In the genomic region with DNA sequence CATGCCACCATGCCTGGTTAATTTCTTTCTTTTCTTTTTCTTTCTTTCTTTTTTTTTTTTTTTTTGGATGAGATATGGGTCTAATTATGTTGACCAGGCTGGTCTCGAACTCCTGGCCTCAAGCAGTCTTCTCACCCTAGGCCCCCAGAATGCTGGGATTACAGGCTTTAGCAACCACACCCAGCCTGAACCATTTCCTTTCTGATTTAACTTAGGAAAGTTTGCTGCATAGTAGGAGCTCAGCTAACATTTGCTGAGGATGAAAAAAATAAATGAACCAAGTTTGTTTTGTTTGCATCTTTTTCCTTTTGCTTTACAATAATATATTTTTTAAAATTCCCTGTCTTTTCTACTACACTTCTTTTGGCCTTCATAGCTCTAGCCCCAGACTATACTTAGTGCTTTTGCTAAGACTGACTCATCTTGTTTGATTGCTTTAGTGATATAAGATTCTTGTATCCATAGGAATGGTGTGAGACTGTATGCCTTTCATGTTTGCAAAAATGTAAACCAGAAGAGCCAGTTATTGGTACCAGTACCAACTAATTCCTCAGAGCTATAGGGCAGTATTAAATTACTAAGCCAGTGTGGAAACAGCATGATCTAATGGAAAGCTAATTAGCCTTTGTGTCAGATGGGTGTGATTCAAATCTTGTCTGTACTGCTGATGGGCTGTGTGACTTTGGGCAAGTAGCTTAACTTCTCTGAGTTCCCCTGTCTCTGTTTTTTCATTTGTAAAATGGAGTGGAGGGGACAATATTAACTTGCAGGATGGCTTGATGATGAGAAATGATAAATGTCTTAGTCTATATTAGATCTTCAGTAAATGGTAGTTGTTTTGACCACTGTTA, we compare ENCODE assay signal across 3 cellular contexts.
A peak's percentile ranks its signal among the peaks of the same experiment; 100 is the strongest.
TF ChIP-seq lines count a peak whose summit lies in the region.

No MANE protein-coding gene starts in this region.

TF ChIP-seq in A549, 52 proteins besides CTCF, POLR2A, EP300 and RAD21 (continues in another document):
- TF ChIP-seq RNF2 (IDR thresholded peaks at IDR 0.05; ENCODE audit: borderline replicate concordance, low read depth) (no peak), SMC3 (IDR thresholded peaks at IDR 0.05) (no peak), NFE2L2 (conservative IDR thresholded peaks at IDR 0.05; ENCODE audit: low read length) (no peak), MYC (IDR thresholded peaks at IDR 0.05; ENCODE audit: borderline replicate concordance, low read length) (no peak), KDM1A (IDR thresholded peaks at IDR 0.05; ENCODE audit: low read depth) (peak; percentile 35; the same call in 1 of the 2 replicates), CBX8 (IDR thresholded peaks at IDR 0.05) (no peak), POLR2AphosphoS2 (conservative IDR thresholded peaks at IDR 0.05; ENCODE audit: low read length) (no peak), ZFP36 (IDR thresholded peaks at IDR 0.05; ENCODE audit: borderline replicate concordance, partially characterized antibody) (peak; percentile 58), ESRRA (IDR thresholded peaks at IDR 0.05; ENCODE audit: borderline replicate concordance, low read length) (no peak), FOXS1 (CRISPR knock-in tag; IDR thresholded peaks at IDR 0.05) (no peak), FOSB (CRISPR knock-in tag; IDR thresholded peaks at IDR 0.05) (no peak)
- TF ChIP-seq, protein P1, sequence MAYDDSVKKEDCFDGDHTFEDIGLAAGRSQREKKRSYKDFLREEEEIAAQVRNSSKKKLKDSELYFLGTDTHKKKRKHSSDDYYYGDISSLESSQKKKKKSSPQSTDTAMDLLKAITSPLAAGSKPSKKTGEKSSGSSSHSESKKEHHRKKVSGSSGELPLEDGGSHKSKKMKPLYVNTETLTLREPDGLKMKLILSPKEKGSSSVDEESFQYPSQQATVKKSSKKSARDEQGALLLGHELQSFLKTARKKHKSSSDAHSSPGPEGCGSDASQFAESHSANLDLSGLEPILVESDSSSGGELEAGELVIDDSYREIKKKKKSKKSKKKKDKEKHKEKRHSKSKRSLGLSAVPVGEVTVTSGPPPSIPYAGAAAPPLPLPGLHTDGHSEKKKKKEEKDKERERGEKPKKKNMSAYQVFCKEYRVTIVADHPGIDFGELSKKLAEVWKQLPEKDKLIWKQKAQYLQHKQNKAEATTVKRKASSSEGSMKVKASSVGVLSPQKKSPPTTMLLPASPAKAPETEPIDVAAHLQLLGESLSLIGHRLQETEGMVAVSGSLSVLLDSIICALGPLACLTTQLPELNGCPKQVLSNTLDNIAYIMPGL (CRISPR knock-in tag; IDR thresholded peaks at IDR 0.05; ENCODE audit: borderline replicate concordance) = no peak
- TF ChIP-seq, protein P2, sequence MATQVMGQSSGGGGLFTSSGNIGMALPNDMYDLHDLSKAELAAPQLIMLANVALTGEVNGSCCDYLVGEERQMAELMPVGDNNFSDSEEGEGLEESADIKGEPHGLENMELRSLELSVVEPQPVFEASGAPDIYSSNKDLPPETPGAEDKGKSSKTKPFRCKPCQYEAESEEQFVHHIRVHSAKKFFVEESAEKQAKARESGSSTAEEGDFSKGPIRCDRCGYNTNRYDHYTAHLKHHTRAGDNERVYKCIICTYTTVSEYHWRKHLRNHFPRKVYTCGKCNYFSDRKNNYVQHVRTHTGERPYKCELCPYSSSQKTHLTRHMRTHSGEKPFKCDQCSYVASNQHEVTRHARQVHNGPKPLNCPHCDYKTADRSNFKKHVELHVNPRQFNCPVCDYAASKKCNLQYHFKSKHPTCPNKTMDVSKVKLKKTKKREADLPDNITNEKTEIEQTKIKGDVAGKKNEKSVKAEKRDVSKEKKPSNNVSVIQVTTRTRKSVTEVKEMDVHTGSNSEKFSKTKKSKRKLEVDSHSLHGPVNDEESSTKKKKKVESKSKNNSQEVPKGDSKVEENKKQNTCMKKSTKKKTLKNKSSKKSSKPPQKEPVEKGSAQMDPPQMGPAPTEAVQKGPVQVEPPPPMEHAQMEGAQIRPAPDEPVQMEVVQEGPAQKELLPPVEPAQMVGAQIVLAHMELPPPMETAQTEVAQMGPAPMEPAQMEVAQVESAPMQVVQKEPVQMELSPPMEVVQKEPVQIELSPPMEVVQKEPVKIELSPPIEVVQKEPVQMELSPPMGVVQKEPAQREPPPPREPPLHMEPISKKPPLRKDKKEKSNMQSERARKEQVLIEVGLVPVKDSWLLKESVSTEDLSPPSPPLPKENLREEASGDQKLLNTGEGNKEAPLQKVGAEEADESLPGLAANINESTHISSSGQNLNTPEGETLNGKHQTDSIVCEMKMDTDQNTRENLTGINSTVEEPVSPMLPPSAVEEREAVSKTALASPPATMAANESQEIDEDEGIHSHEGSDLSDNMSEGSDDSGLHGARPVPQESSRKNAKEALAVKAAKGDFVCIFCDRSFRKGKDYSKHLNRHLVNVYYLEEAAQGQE (IDR thresholded peaks at IDR 0.05) = no peak
- TF ChIP-seq, protein P3, sequence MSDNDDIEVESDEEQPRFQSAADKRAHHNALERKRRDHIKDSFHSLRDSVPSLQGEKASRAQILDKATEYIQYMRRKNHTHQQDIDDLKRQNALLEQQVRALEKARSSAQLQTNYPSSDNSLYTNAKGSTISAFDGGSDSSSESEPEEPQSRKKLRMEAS (IDR thresholded peaks at IDR 0.05) = no peak

TF ChIP-seq in HEK293, 187 proteins besides CTCF, POLR2A, EP300 and RAD21 (continues in another document):
- TF ChIP-seq ZNF366 (tag by site-specific recombination; conservative IDR thresholded peaks at IDR 0.05) (peak; percentile 62), KLF9 (tag by site-specific recombination; IDR thresholded peaks at IDR 0.05; ENCODE audit: low read depth) (0 out of 2 replicates have a peak, but pooled peaks have one; percentile 19), ZNF2 (tag by site-specific recombination; IDR thresholded peaks at IDR 0.05) (no peak), ZNF510 (tag by site-specific recombination; IDR thresholded peaks at IDR 0.05; ENCODE audit: insufficient replicate concordance) (no peak), ZNF701 (tag by site-specific recombination; IDR thresholded peaks at IDR 0.05) (no peak), ZNF354C (tag by site-specific recombination; IDR thresholded peaks at IDR 0.05; ENCODE audit: borderline replicate concordance, low read depth) (no peak), ZNF324 (tag by site-specific recombination; IDR thresholded peaks at IDR 0.05) (0 out of 2 replicates have a peak, but pooled peaks have one; percentile 48), ZBTB20 (tag by site-specific recombination; IDR thresholded peaks at IDR 0.05) (no peak), ZNF792 (tag by site-specific recombination; IDR thresholded peaks at IDR 0.05) (peak; percentile 96), SP7 (tag by site-specific recombination; IDR thresholded peaks at IDR 0.05) (peak; percentile 58; the same call in 1 of the 2 replicates), GFI1B (tag by site-specific recombination; IDR thresholded peaks at IDR 0.05) (0 out of 2 replicates have a peak, but pooled peaks have one; percentile 18)
- TF ChIP-seq, protein P4, sequence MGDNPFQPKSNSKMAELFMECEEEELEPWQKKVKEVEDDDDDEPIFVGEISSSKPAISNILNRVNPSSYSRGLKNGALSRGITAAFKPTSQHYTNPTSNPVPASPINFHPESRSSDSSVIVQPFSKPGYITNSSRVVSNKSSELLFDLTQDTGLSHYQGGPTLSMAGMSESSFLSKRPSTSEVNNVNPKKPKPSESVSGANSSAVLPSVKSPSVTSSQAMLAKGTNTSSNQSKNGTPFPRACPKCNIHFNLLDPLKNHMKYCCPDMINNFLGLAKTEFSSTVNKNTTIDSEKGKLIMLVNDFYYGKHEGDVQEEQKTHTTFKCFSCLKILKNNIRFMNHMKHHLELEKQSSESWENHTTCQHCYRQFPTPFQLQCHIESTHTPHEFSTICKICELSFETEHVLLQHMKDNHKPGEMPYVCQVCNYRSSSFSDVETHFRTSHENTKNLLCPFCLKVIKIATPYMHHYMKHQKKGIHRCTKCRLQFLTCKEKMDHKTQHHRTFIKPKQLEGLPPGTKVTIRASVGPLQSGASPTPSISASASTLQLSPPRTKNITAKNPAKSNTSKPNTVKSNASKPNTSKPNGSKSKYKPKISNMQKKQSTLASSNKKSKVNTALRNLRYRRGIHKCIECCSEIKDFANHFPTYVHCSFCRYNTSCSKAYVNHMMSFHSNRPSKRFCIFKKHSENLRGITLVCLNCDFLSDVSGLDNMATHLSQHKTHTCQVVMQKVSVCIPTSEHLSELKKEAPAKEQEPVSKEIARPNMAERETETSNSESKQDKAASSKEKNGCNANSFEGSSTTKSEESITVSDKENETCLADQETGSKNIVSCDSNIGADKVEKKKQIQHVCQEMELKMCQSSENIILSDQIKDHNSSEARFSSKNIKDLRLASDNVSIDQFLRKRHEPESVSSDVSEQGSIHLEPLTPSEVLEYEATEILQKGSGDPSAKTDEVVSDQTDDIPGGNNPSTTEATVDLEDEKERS (tag by site-specific recombination; IDR thresholded peaks at IDR 0.05) = no peak
- TF ChIP-seq, protein P5, sequence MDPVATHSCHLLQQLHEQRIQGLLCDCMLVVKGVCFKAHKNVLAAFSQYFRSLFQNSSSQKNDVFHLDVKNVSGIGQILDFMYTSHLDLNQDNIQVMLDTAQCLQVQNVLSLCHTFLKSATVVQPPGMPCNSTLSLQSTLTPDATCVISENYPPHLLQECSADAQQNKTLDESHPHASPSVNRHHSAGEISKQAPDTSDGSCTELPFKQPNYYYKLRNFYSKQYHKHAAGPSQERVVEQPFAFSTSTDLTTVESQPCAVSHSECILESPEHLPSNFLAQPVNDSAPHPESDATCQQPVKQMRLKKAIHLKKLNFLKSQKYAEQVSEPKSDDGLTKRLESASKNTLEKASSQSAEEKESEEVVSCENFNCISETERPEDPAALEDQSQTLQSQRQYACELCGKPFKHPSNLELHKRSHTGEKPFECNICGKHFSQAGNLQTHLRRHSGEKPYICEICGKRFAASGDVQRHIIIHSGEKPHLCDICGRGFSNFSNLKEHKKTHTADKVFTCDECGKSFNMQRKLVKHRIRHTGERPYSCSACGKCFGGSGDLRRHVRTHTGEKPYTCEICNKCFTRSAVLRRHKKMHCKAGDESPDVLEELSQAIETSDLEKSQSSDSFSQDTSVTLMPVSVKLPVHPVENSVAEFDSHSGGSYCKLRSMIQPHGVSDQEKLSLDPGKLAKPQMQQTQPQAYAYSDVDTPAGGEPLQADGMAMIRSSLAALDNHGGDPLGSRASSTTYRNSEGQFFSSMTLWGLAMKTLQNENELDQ (tag by site-specific recombination; IDR thresholded peaks at IDR 0.05; ENCODE audit: low read depth) = no peak

TF ChIP-seq in K562, 482 proteins besides CTCF, POLR2A, EP300 and RAD21 (continues in another document):
- peak in 1 of 2 experiments; percentile 53; a peak in 1 of 4 replicates for TF ChIP-seq RCOR1 (IDR thresholded peaks at IDR 0.05; ENCODE audit: borderline replicate concordance in 1 of 2, low read depth in 2 of 2, low read length in 2 of 2)
- TF ChIP-seq CBFB (CRISPR knock-in tag; IDR thresholded peaks at IDR 0.05) = no peak
- peak in 1 of 2 experiments; percentile 51; a peak in 1 of 3 replicates for TF ChIP-seq CBX3 (IDR thresholded peaks at IDR 0.05; ENCODE audit: borderline replicate concordance in 1 of 2, low read length in 2 of 2)
- TF ChIP-seq ADNP (tag; IDR thresholded peaks at IDR 0.05) = peak; percentile 82
- peak; percentile 91 for TF ChIP-seq SMARCA5 (IDR thresholded peaks at IDR 0.05)
- TF ChIP-seq, protein P6, sequence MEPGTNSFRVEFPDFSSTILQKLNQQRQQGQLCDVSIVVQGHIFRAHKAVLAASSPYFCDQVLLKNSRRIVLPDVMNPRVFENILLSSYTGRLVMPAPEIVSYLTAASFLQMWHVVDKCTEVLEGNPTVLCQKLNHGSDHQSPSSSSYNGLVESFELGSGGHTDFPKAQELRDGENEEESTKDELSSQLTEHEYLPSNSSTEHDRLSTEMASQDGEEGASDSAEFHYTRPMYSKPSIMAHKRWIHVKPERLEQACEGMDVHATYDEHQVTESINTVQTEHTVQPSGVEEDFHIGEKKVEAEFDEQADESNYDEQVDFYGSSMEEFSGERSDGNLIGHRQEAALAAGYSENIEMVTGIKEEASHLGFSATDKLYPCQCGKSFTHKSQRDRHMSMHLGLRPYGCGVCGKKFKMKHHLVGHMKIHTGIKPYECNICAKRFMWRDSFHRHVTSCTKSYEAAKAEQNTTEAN (CRISPR knock-in tag; IDR thresholded peaks at IDR 0.05) = no peak
- TF ChIP-seq ZNF24 (IDR thresholded peaks at IDR 0.05) = 0 out of 2 replicates have a peak, but pooled peaks have one; percentile 28
- TF ChIP-seq PCBP2 (IDR thresholded peaks at IDR 0.05; ENCODE audit: low read depth, low read length, poor library complexity, severe bottlenecking) = no peak
- no peak for TF ChIP-seq ZNF75A (CRISPR knock-in tag; IDR thresholded peaks at IDR 0.05)
- TF ChIP-seq KDM1A (IDR thresholded peaks at IDR 0.05) = peak; percentile 76 to 86
- TF ChIP-seq SRSF3 (IDR thresholded peaks at IDR 0.05; ENCODE audit: insufficient read depth, low read length) = no peak
- peak; percentile 97 for TF ChIP-seq BCOR (IDR thresholded peaks at IDR 0.05)
- 0 out of 2 replicates have a peak, but pooled peaks have one; percentile 12 for TF ChIP-seq EHMT2 (IDR thresholded peaks at IDR 0.05)
- TF ChIP-seq COPS2 (conservative IDR thresholded peaks at IDR 0.05) = no peak
- TF ChIP-seq HDAC2 (IDR thresholded peaks at IDR 0.05) = peak; percentile 80
- TF ChIP-seq, protein P7, sequence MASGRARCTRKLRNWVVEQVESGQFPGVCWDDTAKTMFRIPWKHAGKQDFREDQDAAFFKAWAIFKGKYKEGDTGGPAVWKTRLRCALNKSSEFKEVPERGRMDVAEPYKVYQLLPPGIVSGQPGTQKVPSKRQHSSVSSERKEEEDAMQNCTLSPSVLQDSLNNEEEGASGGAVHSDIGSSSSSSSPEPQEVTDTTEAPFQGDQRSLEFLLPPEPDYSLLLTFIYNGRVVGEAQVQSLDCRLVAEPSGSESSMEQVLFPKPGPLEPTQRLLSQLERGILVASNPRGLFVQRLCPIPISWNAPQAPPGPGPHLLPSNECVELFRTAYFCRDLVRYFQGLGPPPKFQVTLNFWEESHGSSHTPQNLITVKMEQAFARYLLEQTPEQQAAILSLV (tag; IDR thresholded peaks at IDR 0.05) = no peak
- no peak for TF ChIP-seq NFYB (IDR thresholded peaks at IDR 0.05; ENCODE audit: extremely low read depth, insufficient read length)
- TF ChIP-seq DIDO1 (tag; IDR thresholded peaks at IDR 0.05; ENCODE audit: low read depth) = no peak
- peak; percentile 26; the same call in 1 of the 2 replicates for TF ChIP-seq ZNF316 (IDR thresholded peaks at IDR 0.05)
- TF ChIP-seq ILF3 (IDR thresholded peaks at IDR 0.05; ENCODE audit: borderline replicate concordance) = no peak
- TF ChIP-seq FUS (optimal IDR thresholded peaks at IDR 0.05; ENCODE audit: low read depth, low read length) = no peak
- peak; percentile 87 for TF ChIP-seq BRD9 (IDR thresholded peaks at IDR 0.05; ENCODE audit: low read depth, partially characterized antibody)
- peak; percentile 99 for TF ChIP-seq RBM25 (IDR thresholded peaks at IDR 0.05; ENCODE audit: low read depth, low read length, severe bottlenecking)
- no peak for TF ChIP-seq ILK (tag; IDR thresholded peaks at IDR 0.05; ENCODE audit: borderline replicate concordance, low read depth)
- TF ChIP-seq NFE2 (IDR thresholded peaks at IDR 0.05; ENCODE audit: low read depth) = no peak
- TF ChIP-seq ZKSCAN8 (CRISPR knock-in tag; IDR thresholded peaks at IDR 0.05) = peak; percentile 96
